Comparison of ENCODE assay signal across 9 cellular contexts in the genomic region with DNA sequence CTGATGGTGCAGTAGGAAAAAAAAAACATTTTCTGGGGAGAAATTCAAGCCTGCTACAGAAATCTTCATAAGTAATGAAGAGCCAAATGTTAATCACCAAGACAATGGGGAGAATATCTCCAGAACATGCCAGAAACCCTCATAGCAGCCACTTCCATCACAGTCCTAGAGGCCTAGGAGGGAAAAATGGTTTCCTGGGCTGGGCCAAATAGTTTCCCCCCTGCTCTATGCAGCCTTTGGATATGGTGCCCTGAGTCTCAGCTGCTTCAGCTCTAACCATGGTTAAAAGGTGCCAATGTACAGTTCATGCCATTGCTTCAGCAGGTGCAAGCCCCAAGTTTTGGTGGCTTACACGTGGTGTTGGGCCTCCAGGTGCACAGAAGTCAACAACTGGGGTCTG.
"Had no signal": no experiment of that assay in that cellular context is flagged by ENCODE, and none has a peak within 500 bp of the region (broad histone marks: within the 10 kb centered on the region; RNA-seq: fewer than 3 reads in every experiment).

No MANE protein-coding gene starts in this region.

- DNase-seq: GM23248, GOT3, H7, H9, HCEC 1CT, HFFc6 had no signal

- H3K4me3 Mint-ChIP-seq: GM23338, H9, HFFc6 had no signal

- H3K4me1 Mint-ChIP-seq: GM23338, H9 had no signal

- H3K27ac ChIP-seq: GM23248 had no signal

- H3K27ac Mint-ChIP-seq: GM23338, H9, HFFc6 had no signal

- H3K4me2 ChIP-seq: GM23338 had no signal

- H3K9ac ChIP-seq: GM23248 had no signal

- H3K4me1 ChIP-seq: HAP-1 had no signal

- H2AFZ ChIP-seq: GM23248, GM23338 had no signal

- H3K4me3 ChIP-seq: GM23248, GM23338, HAP-1 had no signal

- ATAC-seq: GM23338, HCT116 had no signal

- H3K9me3 ChIP-seq: HAP-1 had no signal

- H3K36me3 ChIP-seq: HAP-1 had no signal
